ENCODE assay signal across 10 cellular contexts in the genomic region with DNA sequence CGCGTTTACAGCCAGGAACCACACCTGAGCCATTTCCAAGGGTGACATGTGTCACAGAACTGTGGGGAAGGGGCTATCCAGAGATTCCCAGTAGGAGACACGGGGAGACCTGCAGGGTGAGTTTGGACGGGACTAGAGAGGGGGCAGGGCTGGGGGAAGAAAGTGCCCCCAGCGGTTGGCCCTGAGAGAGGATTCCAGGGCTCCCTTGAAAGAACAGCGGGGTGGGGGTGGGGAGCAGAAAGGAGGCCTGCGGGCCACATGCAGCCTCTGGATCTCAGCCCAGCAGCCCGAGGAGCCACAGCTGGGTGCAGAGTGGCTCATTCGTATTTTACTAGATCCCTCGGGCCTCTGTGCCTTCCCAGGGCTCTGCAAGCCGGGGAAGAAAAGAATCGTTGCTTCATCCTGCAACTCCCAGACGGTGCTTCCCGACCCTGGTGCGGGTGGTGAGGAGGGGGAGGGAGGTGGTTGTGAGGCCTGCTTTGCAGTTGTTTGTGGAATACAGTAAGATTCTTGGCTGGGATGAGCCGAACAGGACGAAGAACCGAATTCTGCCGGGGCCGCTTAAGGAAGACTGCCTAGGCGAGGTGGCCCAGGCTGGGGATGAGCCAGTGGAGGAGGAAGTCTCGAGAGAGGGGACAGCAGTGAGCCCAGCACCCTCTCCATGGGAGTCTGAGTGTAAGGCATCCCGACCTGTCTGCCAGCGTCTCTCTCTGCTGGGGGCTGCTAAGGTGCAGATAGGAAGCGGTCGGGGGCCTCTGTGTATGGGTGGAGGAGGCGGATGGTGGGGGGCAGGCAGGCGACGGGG. TPM values are rescaled to one million over a fixed set of nuclear protein-coding genes. Genes with fewer than 3 reads are reported as not detected.
DNase-seq lines count a peak whose midpoint lies in the region; ATAC-seq, FAIRE-seq and TF ChIP-seq lines count a peak whose summit lies in the region.
"Had no signal": no experiment of that assay in that cellular context is flagged by ENCODE, and none has a peak within 500 bp of the region (broad histone marks: within the 10 kb centered on the region; RNA-seq: fewer than 3 reads in every experiment).

No MANE protein-coding gene starts in this region.

- H3K27ac ChIP-seq in A673 (ENCODE audit: low read depth, low read length, poor library complexity, severe bottlenecking): peak overlapping the region; percentile 91

- peak overlapping the region; percentile 12 for H3K4me3 ChIP-seq in A673 (ENCODE audit: low read depth, low read length, poor library complexity, severe bottlenecking)

- peaks cover 54% of the 10 kb centered on the region for H3K4me1 ChIP-seq in A673 (ENCODE audit: insufficient read depth, low read length, poor library complexity, severe bottlenecking)

- POLR2A ChIA-PET in A673 (lab: Charles Lee; ENCODE audit: low non-redundant PET): no interaction called here

- TF ChIP-seq CTCF in A673 (conservative IDR thresholded peaks at IDR 0.05; ENCODE audit: low read depth, low read length) (peak; percentile 47), D721Med (IDR thresholded peaks at IDR 0.05; ENCODE audit: insufficient read depth, missing control alignments) (no peak)

- no peak for ATAC-seq in GM19463 (IDR thresholded peaks at IDR 0.05; ENCODE audit: unreplicated experiment)

- no peaks in the 10 kb centered on the region for H3K9me3 ChIP-seq in A673 (ENCODE audit: low read depth, low read length, poor library complexity, severe bottlenecking)

- H3K27me3 ChIP-seq in A673 (replicated peaks; ENCODE audit: insufficient read depth, low read depth, low read length, poor library complexity): no peaks in the 10 kb centered on the region

- intact Hi-C loops in A673 (cut with micrococcal nuclease; ENCODE audit: unreplicated experiment): no loop called here

- H3K36me3 ChIP-seq in A673 (ENCODE audit: insufficient read depth, low read length, poor library complexity, severe bottlenecking): no peaks in the 10 kb centered on the region

- no peak for FAIRE-seq in D721Med (lab: Jason Lieb, UNC)

- DNase-seq in A673 (ENCODE audit: low spot score) (peak; percentile 92), GM04504 (ENCODE audit: low read depth) (peak; percentile 59), astrocyte of the hippocampus (ENCODE audit: low read depth, low spot score) (peak; percentile 15), iPS-NIHi11 (ENCODE audit: low spot score) (peak; percentile 40), OCI-M2 (lab: John Stamatoyannopoulos, UW; ENCODE audit: unreplicated experiment) (no peak), cerebellar nuclear complex (lab: John Stamatoyannopoulos, UW) (no peak), D721Med (ENCODE audit: insufficient read length, low spot score) (no peak)
- DNase-seq: GF-D8, Kasumi-1 had no signal

- no TSS peak for BruUV-seq in A673 (replicated peaks; lab: Mats Ljungman, UMichigan)

- CTCF ChIA-PET in A673 (lab: Charles Lee): no interaction called here

RNA-seq across cellular contexts. Expression of gene ANKRD9, which starts 36.1 kb away (rescaled TPM):
- 28.0 and 35.9 TPM in 2 replicates for total RNA-seq in A673 (2021)

RNA-seq across cellular contexts. Expression of gene RCOR1, which starts 46.8 kb away (rescaled TPM):
- 97.8 and 102 TPM in 2 replicates for total RNA-seq in A673 (2021)

Comparison
In these comparisons a context has a peak if more than half of its experiments do, and no peak if none do; other contexts are left out.
1. DNase-seq: peak in A673 (single experiment), GM04504 (single experiment), astrocyte of the hippocampus (single experiment) and iPS-NIHi11 (single experiment); none in OCI-M2 (single experiment), cerebellar nuclear complex (0 of 2) and D721Med (single experiment).